13 cellular contexts compared by ENCODE assay signal in the genomic region with DNA sequence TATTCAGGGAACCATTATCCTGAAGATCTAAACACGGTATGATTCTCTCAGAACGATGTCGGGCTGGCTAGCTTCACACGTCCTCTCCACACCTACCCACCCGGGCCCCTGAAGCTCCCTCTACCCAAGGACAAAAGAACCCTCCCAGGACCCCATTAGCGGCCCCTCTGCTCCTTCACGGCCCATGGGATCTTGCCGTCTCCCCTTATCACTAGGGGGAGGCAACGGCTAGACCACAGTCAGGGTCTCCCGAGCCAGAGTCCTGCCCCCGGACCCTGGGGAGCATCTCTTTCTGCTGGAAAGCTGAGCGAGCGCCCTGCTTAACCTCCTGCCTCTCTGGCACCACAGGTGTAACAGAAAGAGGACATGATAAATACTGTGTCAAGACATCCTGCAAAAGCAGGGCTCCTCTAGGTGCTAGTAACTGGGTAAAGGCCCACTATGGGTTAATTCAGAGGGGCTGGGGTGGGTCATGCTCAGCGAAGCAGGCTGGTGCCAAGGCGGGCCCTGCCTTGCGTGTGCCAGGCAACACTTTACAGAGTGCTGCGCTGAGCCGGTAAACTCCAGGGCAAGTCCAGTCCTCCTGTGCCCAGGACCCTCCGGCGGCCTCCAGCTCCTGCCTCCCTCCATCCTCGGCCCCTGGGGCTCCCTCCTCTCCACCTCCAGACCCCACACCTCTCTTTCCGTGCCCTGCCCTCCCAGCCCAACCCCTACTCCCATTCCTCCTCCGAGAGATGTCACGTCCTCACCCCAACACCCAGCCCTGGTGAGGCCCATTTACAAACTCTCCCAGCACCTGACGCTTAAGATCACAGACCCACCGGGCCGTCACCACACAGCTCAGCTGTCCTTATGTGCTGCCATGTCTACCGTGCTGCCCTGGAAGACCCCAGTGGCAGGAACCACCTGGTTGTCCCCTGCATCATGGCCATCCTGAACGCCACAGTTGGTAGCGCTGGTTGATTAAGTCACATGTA. TPM values are rescaled to one million over a fixed set of nuclear protein-coding genes. Genes with fewer than 3 reads are reported as not detected.
DNase-seq lines count a peak whose midpoint lies in the region; ATAC-seq, FAIRE-seq and TF ChIP-seq lines count a peak whose summit lies in the region.
"Had no signal": no experiment of that assay in that cellular context is flagged by ENCODE, and none has a peak within 500 bp of the region (broad histone marks: within the 10 kb centered on the region; RNA-seq: fewer than 3 reads in every experiment).

No MANE protein-coding gene starts in this region.

- no peak for DNase-seq in activated T-cell treated with anti-CD3 and anti-CD28 coated beads, Interleukin-2, amount 50 U/mL, for 24 hours
- no peak for DNase-seq in activated T-cell treated with anti-CD3 and anti-CD28 coated beads, Interleukin-2, amount 50 U/mL, for 1 hour
- DNase-seq in GM12878 (ENCODE audit: low read depth, low spot score) (no peak), suprapubic skin (ENCODE audit: low spot score in 2 of 2) (peak; percentile 64 to 76), NCI-H526 (lab: John Stamatoyannopoulos, UW) (no peak)
- no peak for DNase-seq in stimulated activated CD4-positive, alpha-beta T cell treated with anti-CD3 and anti-CD28 coated beads, Interleukin-1b, Interleukin-23, amount 100 ng/mL, for 48 hours
- DNase-seq: DMS53, SJCRH30 had no signal

- POLR2A ChIA-PET in GM12878 (lab: Charles Lee): no interaction called here

- TF ChIP-seq POLR2A in GM12878 (IDR thresholded peaks at IDR 0.05; ENCODE audit: low read depth, low read length) (no peak), suprapubic skin (IDR thresholded peaks at IDR 0.05) (no peak)

- H3K9ac ChIP-seq in GM12878 (ENCODE audit: control insufficient read depth, insufficient read depth, low read length) (no peak overlapping the region), liver (ENCODE audit: low read depth in 1 of 2, low read length in 2 of 2) (peak overlapping the region; percentile 61 to 91)

- TF ChIP-seq CTCF in GM12878 (IDR thresholded peaks at IDR 0.05 in 2 of 3, conservative IDR thresholded peaks at IDR 0.05 in 1 of 3; ENCODE audit: control insufficient read depth in 2 of 3, extremely low read depth in 1 of 3, insufficient read depth in 1 of 3, low read depth in 3 of 3, low read length in 3 of 3) (no peak), liver (IDR thresholded peaks at IDR 0.05; ENCODE audit: low read depth, low read length, missing input control) (no peak), suprapubic skin (IDR thresholded peaks at IDR 0.05) (no peak)

- no peaks in the 10 kb centered on the region; the same call in 1 of the 2 replicates for H4K20me1 ChIP-seq in GM12878 (ENCODE audit: control insufficient read depth, insufficient read depth)

- no peaks in the 10 kb centered on the region for H3K27me3 Mint-ChIP-seq in activated T-cell treated with anti-CD3 and anti-CD28 coated beads, Interleukin-2, amount 50 U/mL, for 24 hours

- H3K27ac ChIP-seq in GM12878 (ENCODE audit: control insufficient read depth, insufficient read depth): no peak overlapping the region
- H3K27ac ChIP-seq in liver (ENCODE audit: low read depth in 1 of 2, low read length in 2 of 2): peak overlapping the region; percentile 86 to 89
- peak overlapping the region; percentile 7 for H3K27ac ChIP-seq in suprapubic skin
- H3K27ac ChIP-seq: SJCRH30 had no signal

- peaks cover 2% of the 10 kb centered on the region for H3K9me3 Mint-ChIP-seq in activated T-cell treated with anti-CD3 and anti-CD28 coated beads, Interleukin-2, amount 50 U/mL, for 24 hours

- H3K9me3 ChIP-seq in GM12878 (replicated peaks; ENCODE audit: control insufficient read depth, insufficient read depth, low read length) (peaks cover 4% of the 10 kb centered on the region; the same call in 2 of the 3 replicates), liver (ENCODE audit: control insufficient read depth in 4 of 4, low read length in 3 of 4) (peaks cover 0 to 1% (median 0%) of the 10 kb centered on the region in 4 donors), suprapubic skin (no peaks in the 10 kb centered on the region)
- H3K9me3 ChIP-seq: SJCRH30 had no signal

- TF ChIP-seq RAD21 in GM12878 (IDR thresholded peaks at IDR 0.05; ENCODE audit: insufficient read depth, low read depth, low read length): no peak
- TF ChIP-seq RAD21 in liver (IDR thresholded peaks at IDR 0.05): no peak

- FAIRE-seq in GM12878 (lab: Jason Lieb, UNC): no peak
- FAIRE-seq: GM19239, H54 had no signal

- SMC1A ChIA-PET in GM12878 (lab: Charles Lee; ENCODE audit: uncharacterized antibody, unreplicated experiment): no interaction called here

- in situ Hi-C loops in GM12878 (cut with MboI): no loop called here

- H3K36me3 Mint-ChIP-seq in activated T-cell treated with anti-CD3 and anti-CD28 coated beads, Interleukin-2, amount 50 U/mL, for 24 hours (ENCODE audit: low read depth): peaks cover 54% of the 10 kb centered on the region

- intact Hi-C loops in GM12878 (cut with micrococcal nuclease; ENCODE audit: unreplicated experiment): loop anchor here (10.0 kb wide), 2 partner anchors 78 to 268 kb away; a partner anchor contains a TSS

- WGBS in GM12878 (ENCODE audit: insufficient coverage, insufficient replicate concordance, low lambda C conversion rate, missing lambda C conversion rate): 96% methylated on average over 25 of the region's 30 CpGs
- 65% methylated on average over 30 of the region's 30 CpGs for WGBS in liver
- 83% methylated on average over 24 of the region's 30 CpGs for WGBS in suprapubic skin

- H3K4me3 ChIP-seq in GM12878: no peak overlapping the region
- H3K4me3 ChIP-seq in liver (ENCODE audit: low read depth in 1 of 3, low read length in 3 of 3): peak overlapping the region in 2 of 3 donors; percentile 7 to 9
- peak overlapping the region; percentile 99 for H3K4me3 ChIP-seq in suprapubic skin
- H3K4me3 ChIP-seq: SJCRH30, smooth muscle cell had no signal

- CTCF ChIA-PET in GM12878 (lab: Yijun Ruan, JAX): no interaction called here

- H3K36me3 ChIP-seq in GM12878 (ENCODE audit: control insufficient read depth in 2 of 2, insufficient read depth in 2 of 2, low read length in 1 of 2) (no peaks in the 10 kb centered on the region; a peak in 1 of 4 replicates), liver (ENCODE audit: control insufficient read depth in 4 of 4, insufficient read depth in 3 of 4, low read depth in 1 of 4, low read length in 3 of 4) (no peaks in the 10 kb centered on the region), suprapubic skin (peaks cover 8% of the 10 kb centered on the region)
- H3K36me3 ChIP-seq: SJCRH30 had no signal

- no peak for ATAC-seq in GM12878
- ATAC-seq in GM19351 (IDR thresholded peaks at IDR 0.05; ENCODE audit: unreplicated experiment): no peak

- no peaks in the 10 kb centered on the region for H3K27me3 ChIP-seq in GM12878 (replicated peaks in 1 of 2; ENCODE audit: control insufficient read depth in 2 of 2, insufficient read depth in 2 of 2, low read length in 1 of 2)
- H3K27me3 ChIP-seq in liver (ENCODE audit: control insufficient read depth in 4 of 4, insufficient read depth in 4 of 4, low read length in 3 of 4): no peaks in the 10 kb centered on the region
- H3K27me3 ChIP-seq in suprapubic skin: no peaks in the 10 kb centered on the region
- H3K27me3 ChIP-seq: SJCRH30 had no signal

- peak overlapping the region; percentile 31 for H3K27ac Mint-ChIP-seq in activated T-cell treated with anti-CD3 and anti-CD28 coated beads, Interleukin-2, amount 50 U/mL, for 24 hours

- no peak for TF ChIP-seq EP300 in GM12878 (IDR thresholded peaks at IDR 0.05; ENCODE audit: borderline replicate concordance in 1 of 2, control insufficient read depth in 1 of 2, low read depth in 2 of 2, low read length in 2 of 2)
- TF ChIP-seq EP300 in suprapubic skin (IDR thresholded peaks at IDR 0.05): no peak

- peak overlapping the region; percentile 29 for H3K4me3 Mint-ChIP-seq in activated T-cell treated with anti-CD3 and anti-CD28 coated beads, Interleukin-2, amount 50 U/mL, for 24 hours

- peaks cover 21% of the 10 kb centered on the region for H3K79me2 ChIP-seq in GM12878 (ENCODE audit: control insufficient read depth, insufficient read depth, low read length)

- H3K4me1 ChIP-seq in GM12878 (ENCODE audit: control insufficient read depth, insufficient read depth, low read length) (peaks cover 33% of the 10 kb centered on the region), liver (ENCODE audit: control insufficient read depth in 4 of 4, insufficient read depth in 4 of 4, low read length in 3 of 4) (peaks cover 21 to 83% (median 56%) of the 10 kb centered on the region in 4 donors), suprapubic skin (peaks cover 80% of the 10 kb centered on the region)
- H3K4me1 ChIP-seq: SJCRH30 had no signal

- peaks cover 68% of the 10 kb centered on the region for H3K4me1 Mint-ChIP-seq in activated T-cell treated with anti-CD3 and anti-CD28 coated beads, Interleukin-2, amount 50 U/mL, for 24 hours (ENCODE audit: low read depth)

- RAD21 ChIA-PET in GM12878 (lab: Charles Lee; ENCODE audit: unreplicated experiment): no interaction called here

- H3K4me2 ChIP-seq in GM12878 (ENCODE audit: control insufficient read depth, insufficient read depth): peak overlapping the region; percentile 86; the same call in 1 of the 2 replicates
- H3K4me2 ChIP-seq: smooth muscle cell had no signal

- no TSS peak for BruUV-seq in GM12878 (replicated peaks; lab: Mats Ljungman, UMichigan)

- no peak overlapping the region for H2AFZ ChIP-seq in GM12878 (ENCODE audit: control insufficient read depth, low read depth, low read length)

TF ChIP-seq in GM12878, 131 proteins besides CTCF, POLR2A, EP300 and RAD21 (continues in another document):
- TF ChIP-seq TCF12 (IDR thresholded peaks at IDR 0.05; ENCODE audit: low read depth, low read length): no peak

RNA-seq across cellular contexts. Expression of a gene that starts 3.0 kb away (rescaled TPM):
- 22.5 and 27.2 TPM in 2 replicates for total RNA-seq in GM12878 (2013; cell fraction: nucleolus; rRNA removed)
- 15.4 and 21.2 TPM in 2 replicates for total RNA-seq in GM12878 (2014; rRNA removed)
- 4.3 and 5.6 TPM in 2 replicates for total RNA-seq in GM12878 (2014; rRNA removed; fragmentation: Illumina TruSeq; extraction: Trizol)
- total RNA-seq in GM12878 (2021): 36.5 and 36.8 TPM in 2 replicates
- 7.0 TPM for polyA plus RNA-seq in GM12878 (2011; ENCODE audit: low read depth)
- polyA plus RNA-seq in GM12878 (2011; rRNA removed): 10.0 and 26.9 TPM in 2 replicates
- polyA plus RNA-seq in GM12878 (2011; cell fraction: cytosol; rRNA removed): 29.3 and 37.1 TPM in 2 replicates
- 54.0 and 62.2 TPM in 2 replicates for polyA plus RNA-seq in GM12878 (2011; cell fraction: nucleus; rRNA removed)
- 20.7 and 23.8 TPM in 2 replicates for polyA plus RNA-seq in GM12878 (2012)
- polyA plus RNA-seq in GM12878 (2014; fragmentation: Illumina TruSeq; extraction: Trizol): 2.0 and 5.3 TPM in 2 replicates
- polyA plus RNA-seq in GM12878 (2014; fragmentation: Nextera tagmentation; extraction: Ambion mirVana): 1 to 10 TPM in 1 of 2 experiments, under 1 TPM in 1; 0.47 to 1.0 TPM
- 22.0 and 29.3 TPM in 2 replicates for polyA plus RNA-seq in GM12878 (2014; rRNA removed)
- 10 to 100 TPM; 31.2 to 39.5 TPM for polyA plus RNA-seq in GM12878 (2016; fragmentation: Nextera tagmentation; extraction: Ambion mirVana)
- polyA minus RNA-seq in GM12878 (2011; rRNA and poly(A)+ RNA removed): 31.4 and 39.1 TPM in 2 replicates
- 11.6 and 13.1 TPM in 2 replicates for polyA minus RNA-seq in GM12878 (2011; cell fraction: cytosol; rRNA and poly(A)+ RNA removed)
- 16.9 and 32.7 TPM in 2 replicates for polyA minus RNA-seq in GM12878 (2011; cell fraction: nucleus; rRNA and poly(A)+ RNA removed)
- 10 to 100 TPM; 27.5 to 73.5 TPM for total RNA-seq in liver
- polyA plus RNA-seq in liver: 100 to 1,000 TPM in 1 of 2 donors, 10 to 100 TPM in 1; 72.4 to 102 TPM
- total RNA-seq in suprapubic skin: 100 to 1,000 TPM in 2 of 4 donors, 10 to 100 TPM in 2; 96.6 to 105 (median 100) TPM

Comparison
In these comparisons a context has a peak if more than half of its experiments do, and no peak if none do; other contexts are left out.
1. DNase-seq: peak in suprapubic skin (2 of 2); none in activated T-cell treated with anti-CD3 and anti-CD28 coated beads, Interleukin-2, amount 50 U/mL, for 24 hours (single experiment), activated T-cell treated with anti-CD3 and anti-CD28 coated beads, Interleukin-2, amount 50 U/mL, for 1 hour (single experiment), GM12878 (single experiment), NCI-H526 (0 of 2) and stimulated activated CD4-positive, alpha-beta T cell treated with anti-CD3 and anti-CD28 coated beads, Interleukin-1b, Interleukin-23, amount 100 ng/mL, for 48 hours (single experiment).